Comparison of ENCODE assay signal across 6 cellular contexts in the genomic region with DNA sequence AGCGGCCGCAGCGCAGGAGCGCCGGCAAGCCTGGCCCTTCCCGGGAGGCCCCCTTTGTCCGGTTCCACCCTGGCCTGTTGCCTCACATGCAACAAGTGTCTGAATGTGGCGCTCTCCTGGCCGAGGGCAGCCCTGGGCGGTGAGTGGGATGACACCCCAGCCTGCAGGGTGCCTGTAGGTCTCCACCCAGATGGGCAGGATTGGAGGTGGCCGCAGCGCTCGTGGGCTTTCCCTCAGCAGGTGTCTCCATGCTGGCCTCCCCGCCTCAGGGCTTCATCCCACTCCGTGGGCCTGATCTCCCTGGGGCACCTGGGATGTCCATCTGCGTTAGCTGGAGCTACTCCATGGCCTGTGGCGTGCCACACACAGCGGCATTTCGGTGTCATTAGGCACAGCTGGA. TPM values are rescaled to one million over a fixed set of nuclear protein-coding genes. Genes with fewer than 3 reads are reported as not detected.
DNase-seq lines count a peak whose midpoint lies in the region; ATAC-seq, FAIRE-seq and TF ChIP-seq lines count a peak whose summit lies in the region.

No MANE protein-coding gene starts in this region.

- H3K27ac ChIP-seq in A549, result peak overlapping the region in 1 of 2 experiments; percentile 99; a peak in 2 of 6 replicates
- H3K27ac ChIP-seq in SJSA1, result no peak overlapping the region
- no peak overlapping the region for H3K27ac ChIP-seq in iPS-20b (ENCODE audit: low read length)

- CTCF ChIA-PET in A549 (lab: Yijun Ruan, JAX), result no interaction called here

- H3K27me3 ChIP-seq in SJSA1 (replicated peaks) (no peaks in the 10 kb centered on the region), iPS-20b (ENCODE audit: insufficient read depth, low read length) (no peaks in the 10 kb centered on the region)

- TF ChIP-seq CTCF in A549 (IDR thresholded peaks at IDR 0.05), result no peak

- 87% methylated on average over 15 of the region's 19 CpGs for WGBS in A549 (ENCODE audit: missing lambda C conversion rate)

- H3K4me3 ChIP-seq in A549 (no peak overlapping the region; the same call in 1 of the 3 replicates), SJSA1 (peak overlapping the region; percentile 97), iPS-20b (ENCODE audit: low read length) (peak overlapping the region; percentile 90)

- no peak for TF ChIP-seq POLR2A in A549 (IDR thresholded peaks at IDR 0.05; ENCODE audit: low read length)

- DNase-seq in A549 (ENCODE audit: low read depth in 1 of 2, low spot score in 1 of 2) (no peak), SJSA1 (ENCODE audit: low read depth in 1 of 2, low spot score in 2 of 2) (no peak), NCI-H69 (lab: John Stamatoyannopoulos, UW) (no peak), SKM-1 treated with dmso at 0.1 percent for 144 hours (lab: John Stamatoyannopoulos, UW; ENCODE audit: unreplicated experiment) (no peak), NCI-H774 (lab: John Stamatoyannopoulos, UW) (no peak)

- H3K4me1 ChIP-seq in A549, result peaks cover 17% of the 10 kb centered on the region
- peaks cover 17% of the 10 kb centered on the region for H3K4me1 ChIP-seq in SJSA1 (replicated peaks)
- H3K4me1 ChIP-seq in iPS-20b (ENCODE audit: insufficient read depth, low read length), result peaks cover 6% of the 10 kb centered on the region; the same call in 1 of the 2 replicates

- POLR2A ChIA-PET in A549 (lab: Yijun Ruan, JAX), result no interaction called here

- no peak for FAIRE-seq in A549 (lab: Jason Lieb, UNC)

- ATAC-seq in A549, result no peak

- no peak overlapping the region; the same call in none of the 2 replicates for H3K9ac ChIP-seq in iPS-20b (ENCODE audit: low read depth, low read length)

- H3K9me3 ChIP-seq in A549, result no peaks in the 10 kb centered on the region
- peaks cover 6% of the 10 kb centered on the region for H3K9me3 ChIP-seq in SJSA1 (replicated peaks)
- no peaks in the 10 kb centered on the region for H3K9me3 ChIP-seq in iPS-20b (ENCODE audit: insufficient read depth, low read depth, low read length)

- no peak for TF ChIP-seq EP300 in A549 (IDR thresholded peaks at IDR 0.05)

- peaks cover 26% of the 10 kb centered on the region for H3K36me3 ChIP-seq in SJSA1
- peaks cover 7% of the 10 kb centered on the region; the same call in 1 of the 2 replicates for H3K36me3 ChIP-seq in iPS-20b (ENCODE audit: insufficient read depth, low read depth, low read length)

- H3K4me2 ChIP-seq in A549, result peak overlapping the region; percentile 93

- TF ChIP-seq RAD21 in A549 (conservative IDR thresholded peaks at IDR 0.05 in 1 of 2, IDR thresholded peaks at IDR 0.05 in 1 of 2), result no peak

TF ChIP-seq in A549, 52 proteins besides CTCF, POLR2A, EP300 and RAD21:
- TF ChIP-seq SMC3 (IDR thresholded peaks at IDR 0.05), result no peak
- TF ChIP-seq POLR2AphosphoS2 (conservative IDR thresholded peaks at IDR 0.05; ENCODE audit: low read length), result no peak
- no peak for TF ChIP-seq ZNF302 (CRISPR knock-in tag; IDR thresholded peaks at IDR 0.05)
- TF ChIP-seq NFE2L2 (conservative IDR thresholded peaks at IDR 0.05; ENCODE audit: low read length), result no peak
- TF ChIP-seq SREBF2 (IDR thresholded peaks at IDR 0.05), result no peak
- no peak for TF ChIP-seq CHD4 (IDR thresholded peaks at IDR 0.05; ENCODE audit: borderline replicate concordance)
- TF ChIP-seq RARB (CRISPR knock-in tag; IDR thresholded peaks at IDR 0.05), result no peak
- TF ChIP-seq ZC3H11A (IDR thresholded peaks at IDR 0.05), result no peak
- no peak for TF ChIP-seq BHLHE40 (IDR thresholded peaks at IDR 0.05; ENCODE audit: low read depth, low read length)
- no peak for TF ChIP-seq CBX2 (IDR thresholded peaks at IDR 0.05; ENCODE audit: borderline replicate concordance, low read depth)
- no peak for TF ChIP-seq ZFP36 (IDR thresholded peaks at IDR 0.05; ENCODE audit: borderline replicate concordance, partially characterized antibody)

RNA-seq across cellular contexts. Expression of a gene that starts 1.5 kb away (rescaled TPM):
- 4.9 and 5.1 TPM in 2 replicates for polyA plus RNA-seq in A549 (2011; rRNA removed)
- polyA plus RNA-seq in A549 (2012; cell fraction: cytosol; rRNA removed), result 16.6 and 23.4 TPM in 2 replicates
- polyA plus RNA-seq in A549 (2012; cell fraction: nucleus; rRNA removed), result 132 and 216 TPM in 2 replicates
- polyA plus RNA-seq in A549 (2017; fragmentation: RNase III; extraction: RNeasy Plus Mini Kit Qiagen cat#74134 plus additional on column Dnase treatment), result 15.7 to 21.9 TPM (median 20.0 TPM) in 3 replicates
- 4.6 and 6.2 TPM in 2 replicates for polyA minus RNA-seq in A549 (2011; rRNA and poly(A)+ RNA removed)
- total RNA-seq in SJSA1 (2014; rRNA removed; shearing (Covaris generic)), result 34.4 and 44.8 TPM in 2 replicates

RNA-seq across cellular contexts. Expression of a gene that starts 15.1 kb away (rescaled TPM):
- polyA plus RNA-seq in A549 (2011; rRNA removed) (not detected in 2 replicates), A549 (2017; fragmentation: RNase III; extraction: RNeasy Plus Mini Kit Qiagen cat#74134 plus additional on column Dnase treatment) (0.66 to 1.0 TPM (median 0.84 TPM) in 3 replicates)
- polyA plus RNA-seq in A549 (2012; cell fraction: cytosol; rRNA removed), result 0.45 and 0.52 TPM in 2 replicates
- 3.9 and 4.0 TPM in 2 replicates for polyA plus RNA-seq in A549 (2012; cell fraction: nucleus; rRNA removed)
- 0.50 TPM in 1 of 2 replicates, not detected in the other for polyA minus RNA-seq in A549 (2011; rRNA and poly(A)+ RNA removed)
- 0.79 and 4.6 TPM in 2 replicates for total RNA-seq in SJSA1 (2014; rRNA removed; shearing (Covaris generic))

RNA-seq across cellular contexts. Expression of a gene that starts 16.9 kb away (rescaled TPM):
- polyA plus RNA-seq in A549 (2011; rRNA removed), result 0.56 and 0.77 TPM in 2 replicates
- 2.5 and 4.5 TPM in 2 replicates for polyA plus RNA-seq in A549 (2012; cell fraction: cytosol; rRNA removed)
- 3.3 and 3.9 TPM in 2 replicates for polyA plus RNA-seq in A549 (2012; cell fraction: nucleus; rRNA removed)
- 2.7 to 4.2 TPM (median 4.0 TPM) in 3 replicates for polyA plus RNA-seq in A549 (2017; fragmentation: RNase III; extraction: RNeasy Plus Mini Kit Qiagen cat#74134 plus additional on column Dnase treatment)
- polyA minus RNA-seq in A549 (2011; rRNA and poly(A)+ RNA removed), result 0.54 and 0.92 TPM in 2 replicates
- 0.50 and 0.76 TPM in 2 replicates for total RNA-seq in SJSA1 (2014; rRNA removed; shearing (Covaris generic))

RNA-seq across cellular contexts. Expression of a gene that starts 42.0 kb away (rescaled TPM):
- polyA plus RNA-seq in A549 (2011; rRNA removed) (7.6 and 11.3 TPM in 2 replicates), A549 (2017; fragmentation: RNase III; extraction: RNeasy Plus Mini Kit Qiagen cat#74134 plus additional on column Dnase treatment) (33.8 to 35.0 TPM (median 33.8 TPM) in 3 replicates)
- polyA plus RNA-seq in A549 (2012; cell fraction: cytosol; rRNA removed), result 11.0 and 12.3 TPM in 2 replicates
- polyA plus RNA-seq in A549 (2012; cell fraction: nucleus; rRNA removed), result 22.1 and 34.8 TPM in 2 replicates
- polyA minus RNA-seq in A549 (2011; rRNA and poly(A)+ RNA removed), result 4.3 and 4.8 TPM in 2 replicates
- total RNA-seq in SJSA1 (2014; rRNA removed; shearing (Covaris generic)), result 14.8 and 23.8 TPM in 2 replicates

RNA-seq across cellular contexts. Expression of a gene that starts 42.2 kb away (rescaled TPM):
- polyA plus RNA-seq in A549 (2011; rRNA removed) (80.4 and 101 TPM in 2 replicates), A549 (2017; fragmentation: RNase III; extraction: RNeasy Plus Mini Kit Qiagen cat#74134 plus additional on column Dnase treatment) (75.1 to 78.3 TPM (median 75.3 TPM) in 3 replicates)
- polyA plus RNA-seq in A549 (2012; cell fraction: cytosol; rRNA removed), result 81.9 and 83.1 TPM in 2 replicates
- polyA plus RNA-seq in A549 (2012; cell fraction: nucleus; rRNA removed), result 55.0 and 77.6 TPM in 2 replicates
- 64.7 and 66.7 TPM in 2 replicates for polyA minus RNA-seq in A549 (2011; rRNA and poly(A)+ RNA removed)
- total RNA-seq in SJSA1 (2014; rRNA removed; shearing (Covaris generic)), result 57.2 and 58.6 TPM in 2 replicates
